Comparison of ENCODE assay signal across 12 cellular contexts in genomic region chr12:109840349-109841073, GRCh38. TPM values are rescaled to one million over a fixed set of nuclear protein-coding genes. Genes with fewer than 3 reads are reported as not detected.
A peak's percentile ranks its signal among the peaks of the same experiment; 100 is the strongest.
DNase-seq lines count a peak whose midpoint lies in the region; ATAC-seq, FAIRE-seq and TF ChIP-seq lines count a peak whose summit lies in the region.
"Had no signal": no experiment of that assay in that cellular context is flagged by ENCODE, and none has a peak within 500 bp of the region (broad histone marks: within the 10 kb centered on the region; RNA-seq: fewer than 3 reads in every experiment).

No MANE protein-coding gene starts in this region.

- POLR2A ChIA-PET in CD8-positive, alpha-beta T cell (lab: Charles Lee): interaction anchor here (0.9 kb wide), 1 partner anchor 12 kb away, joined by 3 read pairs; no protein-coding TSS in a partner anchor

- H3K27ac ChIP-seq in GM23248: no peak overlapping the region
- H3K27ac ChIP-seq in CD8-positive, alpha-beta T cell (ENCODE audit: low read depth, low read length): no peak overlapping the region
- no peak overlapping the region for H3K27ac ChIP-seq in tibial nerve
- H3K27ac ChIP-seq: thoracic aorta had no signal

- no peaks in the 10 kb centered on the region for H3K36me3 ChIP-seq in GM23248 (ENCODE audit: low read depth)
- H3K36me3 ChIP-seq in bronchial epithelial cell (ENCODE audit: control insufficient read depth, insufficient read depth, low read length): no peaks in the 10 kb centered on the region
- H3K36me3 ChIP-seq in CD8-positive, alpha-beta T cell (ENCODE audit: insufficient read depth, low read length): no peaks in the 10 kb centered on the region
- no peaks in the 10 kb centered on the region for H3K36me3 ChIP-seq in tibial nerve
- H3K36me3 ChIP-seq: thoracic aorta had no signal

- H3K27me3 Mint-ChIP-seq in progenitor cell of endocrine pancreas: no peaks in the 10 kb centered on the region
- H3K27me3 Mint-ChIP-seq in CD8-positive, alpha-beta T cell (ENCODE audit: low read depth): no peaks in the 10 kb centered on the region
- H3K27me3 Mint-ChIP-seq: CD4-positive, alpha-beta memory T cell had no signal

- no peaks in the 10 kb centered on the region for H4K20me1 ChIP-seq in GM23248 (ENCODE audit: insufficient read depth)

- H3K4me1 ChIP-seq in GM23248 (ENCODE audit: insufficient read depth): peaks cover 5% of the 10 kb centered on the region; the same call in 1 of the 2 replicates
- H3K4me1 ChIP-seq in CD8-positive, alpha-beta T cell (ENCODE audit: insufficient read depth, low read length): peaks cover 7% of the 10 kb centered on the region
- H3K4me1 ChIP-seq in tibial nerve: peaks cover 3 to 6% (median 5%) of the 10 kb centered on the region in 4 donors

- no peak overlapping the region for H3K9ac ChIP-seq in GM23248

- no peak overlapping the region for H2AFZ ChIP-seq in GM23248

- no peak for FAIRE-seq in bronchial epithelial cell (lab: Jason Lieb, UNC)

- no peak for ATAC-seq in CD8-positive, alpha-beta T cell
- no peak for ATAC-seq in activated CD4-positive, CD25-positive, alpha-beta regulatory T cell treated with anti-CD3 and anti-CD28 coated beads, Interleukin-2, amount 50 U/mL, for 24 hours
- ATAC-seq: activated CD8-positive, alpha-beta memory T cell treated with anti-CD3 and anti-CD28 coated beads, Interleukin-2, amount 10 ng/mL, durations not matched to agents 7 days and 5 days had no signal

- CTCF ChIA-PET in CD8-positive, alpha-beta T cell (lab: Charles Lee): interaction anchor here (1.0 to 7.5 kb wide), 2 partner anchors 9 to 36 kb away, joined by 3 to 61 read pairs; no protein-coding TSS in a partner anchor

- intact Hi-C loops in CD8-positive, alpha-beta T cell (cut with DNase I, micrococcal nuclease): no loop called here

- H3K27me3 ChIP-seq in GM23248 (replicated peaks; ENCODE audit: insufficient read depth) (no peaks in the 10 kb centered on the region), bronchial epithelial cell (ENCODE audit: control insufficient read depth, insufficient read depth, low read length) (no peaks in the 10 kb centered on the region), tibial nerve (no peaks in the 10 kb centered on the region)
- no peaks in the 10 kb centered on the region for H3K27me3 ChIP-seq in CD8-positive, alpha-beta T cell (ENCODE audit: insufficient read depth, low read length)

- TF ChIP-seq CTCF in bronchial epithelial cell (IDR thresholded peaks at IDR 0.05; ENCODE audit: insufficient read depth, low read length, severe bottlenecking): no peak
- no peak for TF ChIP-seq CTCF in progenitor cell of endocrine pancreas (IDR thresholded peaks at IDR 0.05; ENCODE audit: unreplicated experiment)
- TF ChIP-seq CTCF in CD8-positive, alpha-beta T cell (IDR thresholded peaks at IDR 0.05): no peak
- TF ChIP-seq CTCF in tibial nerve (IDR thresholded peaks at IDR 0.05): no peak

- H3K79me2 ChIP-seq in GM23248 (ENCODE audit: insufficient read depth): no peaks in the 10 kb centered on the region

- H3K4me3 ChIP-seq in GM23248 (no peak overlapping the region), bronchial epithelial cell (ENCODE audit: low read depth, low read length) (no peak overlapping the region), tibial nerve (no peak overlapping the region)
- H3K4me3 ChIP-seq in CD8-positive, alpha-beta T cell (ENCODE audit: low read depth, low read length): no peak overlapping the region
- H3K4me3 ChIP-seq: thoracic aorta had no signal

- no peak overlapping the region for H3K4me3 Mint-ChIP-seq in progenitor cell of endocrine pancreas (ENCODE audit: low read depth)
- H3K4me3 Mint-ChIP-seq in CD8-positive, alpha-beta T cell: no peak overlapping the region
- H3K4me3 Mint-ChIP-seq: activated CD8-positive, alpha-beta memory T cell treated with anti-CD3 and anti-CD28 coated beads, Interleukin-2, amount 10 ng/mL, durations not matched to agents 7 days and 5 days; CD4-positive, alpha-beta memory T cell had no signal

- WGBS in GM23248 (ENCODE audit: low coverage in 1 of 2, low lambda C conversion rate in 2 of 2, missing lambda C conversion rate in 2 of 2), 2 experiments: 80 to 83% methylated on average over 7 of the region's 7 CpGs
- 59 to 73% methylated on average over 7 of the region's 7 CpGs for WGBS in tibial nerve, 2 donors

- H3K4me1 Mint-ChIP-seq in progenitor cell of endocrine pancreas (ENCODE audit: low read depth): peaks cover 3% of the 10 kb centered on the region
- H3K4me1 Mint-ChIP-seq in CD8-positive, alpha-beta T cell (ENCODE audit: low read depth): peaks cover under 1% of the 10 kb centered on the region

- no peak for TF ChIP-seq POLR2A in tibial nerve (IDR thresholded peaks at IDR 0.05)

- H3K9me3 Mint-ChIP-seq in progenitor cell of endocrine pancreas (ENCODE audit: low read depth): no peaks in the 10 kb centered on the region
- H3K9me3 Mint-ChIP-seq in CD8-positive, alpha-beta T cell: no peaks in the 10 kb centered on the region

- in situ Hi-C loops in GM23248 (cut with MboI): no loop called here

- no peaks in the 10 kb centered on the region for H3K9me2 ChIP-seq in GM23248 (ENCODE audit: insufficient read depth)

- no peak overlapping the region for H3K4me2 ChIP-seq in GM23248 (ENCODE audit: unreplicated experiment)

- peak; percentile 29 for DNase-seq in GM23248
- peak; percentile 24 for DNase-seq in NCI-H2107 treated with DMSO at 0.1 percent for 48 hours (lab: John Stamatoyannopoulos, UW; ENCODE audit: unreplicated experiment)
- DNase-seq in bronchial epithelial cell (ENCODE audit: low read depth): peak; percentile 43
- DNase-seq in progenitor cell of endocrine pancreas (ENCODE audit: low spot score, unreplicated experiment): no peak
- DNase-seq in CD8-positive, alpha-beta T cell: no peak
- DNase-seq in tibial nerve (ENCODE audit: low spot score in 2 of 2): no peak
- no peak for DNase-seq in cerebellar cortex (ENCODE audit: low spot score)
- DNase-seq: activated CD8-positive, alpha-beta memory T cell treated with anti-CD3 and anti-CD28 coated beads, Interleukin-2, amount 10 ng/mL, durations not matched to agents 7 days and 5 days; CD4-positive, alpha-beta memory T cell; NCI-H526 treated with DMSO at 0.1 percent for 48 hours had no signal

- TF ChIP-seq EP300 in tibial nerve (IDR thresholded peaks at IDR 0.05): no peak

- H3K9me3 ChIP-seq in GM23248 (ENCODE audit: low read depth) (no peaks in the 10 kb centered on the region), tibial nerve (no peaks in the 10 kb centered on the region)
- H3K9me3 ChIP-seq in CD8-positive, alpha-beta T cell (ENCODE audit: low read length): no peaks in the 10 kb centered on the region
- H3K9me3 ChIP-seq: thoracic aorta had no signal

- peak overlapping the region; percentile 41 for H3K27ac Mint-ChIP-seq in progenitor cell of endocrine pancreas
- no peak overlapping the region for H3K27ac Mint-ChIP-seq in CD8-positive, alpha-beta T cell
- H3K27ac Mint-ChIP-seq: activated CD8-positive, alpha-beta memory T cell treated with anti-CD3 and anti-CD28 coated beads, Interleukin-2, amount 10 ng/mL, durations not matched to agents 7 days and 5 days; CD4-positive, alpha-beta memory T cell had no signal

- peaks cover 23% of the 10 kb centered on the region for H3F3A ChIP-seq in GM23248 (ENCODE audit: insufficient read depth)

- H3K36me3 Mint-ChIP-seq in progenitor cell of endocrine pancreas (ENCODE audit: insufficient read depth): no peaks in the 10 kb centered on the region
- no peaks in the 10 kb centered on the region for H3K36me3 Mint-ChIP-seq in CD8-positive, alpha-beta T cell
- H3K36me3 Mint-ChIP-seq: activated CD8-positive, alpha-beta memory T cell treated with anti-CD3 and anti-CD28 coated beads, Interleukin-2, amount 10 ng/mL, durations not matched to agents 7 days and 5 days; CD4-positive, alpha-beta memory T cell had no signal

RNA-seq across cellular contexts. Expression of gene TRPV4, which starts 7.3 kb away (rescaled TPM):
- total RNA-seq in GM23248 (2014; rRNA removed; shearing (Covaris generic)): 0.65 and 1.6 TPM in 2 replicates
- 2.6 and 2.9 TPM in 2 replicates for polyA plus RNA-seq in GM23248 (2016; fragmentation: Nextera tagmentation; extraction: Ambion mirVana)
- 0.51 and 0.53 TPM in 2 replicates for total RNA-seq in bronchial epithelial cell
- total RNA-seq in progenitor cell of endocrine pancreas: 5.2 and 7.3 TPM in 2 replicates
- total RNA-seq in CD8-positive, alpha-beta T cell: not detected
- total RNA-seq in tibial nerve: 1 to 10 TPM in 2 of 4 donors, under 1 TPM in 2; 0.42 to 3.0 (median 1.4) TPM
- total RNA-seq: activated CD8-positive, alpha-beta memory T cell treated with anti-CD3 and anti-CD28 coated beads, Interleukin-2, amount 10 ng/mL, durations not matched to agents 7 days and 5 days had no signal
- polyA plus RNA-seq: CD4-positive, alpha-beta memory T cell had no signal

RNA-seq across cellular contexts. Expression of gene GLTP, which starts 39.8 kb away (rescaled TPM):
- total RNA-seq in GM23248 (2014; rRNA removed; shearing (Covaris generic)): 62.2 and 96.5 TPM in 2 replicates
- polyA plus RNA-seq in GM23248 (2016; fragmentation: Nextera tagmentation; extraction: Ambion mirVana): 92.8 and 96.0 TPM in 2 replicates
- total RNA-seq in bronchial epithelial cell (210 and 667 TPM in 2 replicates), progenitor cell of endocrine pancreas (20.8 and 21.7 TPM in 2 replicates), tibial nerve (10 to 100 TPM; 42.0 to 71.7 (median 49.7) TPM)
- 10 to 100 TPM; 36.9 to 40.7 TPM for total RNA-seq in CD8-positive, alpha-beta T cell

RNA-seq across cellular contexts. Expression of gene TCHP, which starts 59.6 kb away (rescaled TPM):
- 11.7 and 14.7 TPM in 2 replicates for total RNA-seq in GM23248 (2014; rRNA removed; shearing (Covaris generic))
- polyA plus RNA-seq in GM23248 (2016; fragmentation: Nextera tagmentation; extraction: Ambion mirVana): 9.7 and 11.5 TPM in 2 replicates
- total RNA-seq in bronchial epithelial cell: 9.2 and 18.1 TPM in 2 replicates
- 19.3 and 20.6 TPM in 2 replicates for total RNA-seq in progenitor cell of endocrine pancreas
- 10 to 100 TPM; 11.4 to 15.7 TPM for total RNA-seq in CD8-positive, alpha-beta T cell
- 10 to 100 TPM; 11.4 to 39.6 (median 21.1) TPM for total RNA-seq in tibial nerve

Comparison
In these comparisons a context has a peak if more than half of its experiments do, and no peak if none do; other contexts are left out.
1. DNase-seq: peak in GM23248 (single experiment), NCI-H2107 treated with DMSO at 0.1 percent for 48 hours (single experiment) and bronchial epithelial cell (single experiment); none in progenitor cell of endocrine pancreas (single experiment), CD8-positive, alpha-beta T cell (0 of 7), tibial nerve (0 of 2) and cerebellar cortex (single experiment).